Comparison of ENCODE assay signal across 8 cellular contexts in the genomic region with DNA sequence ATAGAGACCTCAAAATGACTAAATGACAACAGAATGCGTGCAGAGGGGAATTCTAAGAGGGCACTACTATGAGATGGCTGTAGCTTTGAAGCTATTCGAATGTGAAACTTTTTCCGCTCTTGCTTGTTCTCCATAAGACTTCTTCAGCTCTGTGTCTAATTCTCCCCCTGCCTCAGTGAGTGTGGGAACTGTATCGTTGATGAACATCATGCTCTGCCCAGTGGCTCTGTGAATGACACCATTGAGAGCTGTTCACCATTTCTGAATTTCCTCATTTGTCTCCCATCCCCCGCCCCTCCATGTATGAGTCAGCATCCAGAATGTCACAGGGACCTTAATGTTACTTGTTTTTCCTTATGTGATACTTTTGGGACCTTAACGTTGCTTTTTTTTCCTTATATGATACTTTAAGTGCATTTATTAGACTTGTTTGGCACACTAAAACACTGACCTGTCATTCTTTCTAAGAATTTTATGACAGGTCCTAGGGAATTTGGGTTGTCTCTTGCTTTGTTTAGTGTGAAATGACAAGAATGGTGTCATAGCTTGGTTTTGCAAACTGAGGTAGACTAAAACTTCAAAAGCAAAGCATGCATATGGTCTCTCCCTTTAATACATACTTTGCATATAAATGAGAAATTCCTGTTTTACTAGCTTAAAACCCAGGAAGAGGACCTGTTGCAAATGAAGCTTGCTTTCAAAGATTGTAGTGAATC.
A peak's percentile ranks its signal among the peaks of the same experiment; 100 is the strongest.
DNase-seq lines count a peak whose midpoint lies in the region; ATAC-seq and TF ChIP-seq lines count a peak whose summit lies in the region.

No MANE protein-coding gene starts in this region.

- H3K27ac ChIP-seq in spleen, result peak overlapping the region; percentile 32 to 92 (median 80)

- H3K27ac Mint-ChIP-seq in activated naive CD8-positive, alpha-beta T cell treated with anti-CD3 and anti-CD28 coated beads, Interleukin-2, amount 50 U/mL, for 24 hours, result peak overlapping the region; percentile 79

- no peaks in the 10 kb centered on the region for H3K9me3 ChIP-seq in Loucy (ENCODE audit: insufficient read depth, low read depth, low read length)
- H3K9me3 ChIP-seq in spleen, result no peaks in the 10 kb centered on the region

- no peaks in the 10 kb centered on the region for H4K20me1 ChIP-seq in Loucy (ENCODE audit: insufficient read depth, low read length, poor library complexity, severe bottlenecking)

- H2AFZ ChIP-seq in Loucy (ENCODE audit: low read length), result no peak overlapping the region

- DNase-seq in DMS53 treated with DMSO at 0.1 percent for 48 hours (lab: John Stamatoyannopoulos, UW; ENCODE audit: unreplicated experiment) (peak; percentile 46), hippocampal formation (lab: John Stamatoyannopoulos, UW) (peak; percentile 43 to 76), spleen (no peak), NCI-H2171 (lab: John Stamatoyannopoulos, UW) (no peak)
- DNase-seq in activated naive CD8-positive, alpha-beta T cell treated with anti-CD3 and anti-CD28 coated beads, Interleukin-2, amount 50 U/mL, for 24 hours, result peak; percentile 48

- H3K9me2 ChIP-seq in Loucy (replicated peaks; ENCODE audit: low read depth, low read length), result no peaks in the 10 kb centered on the region

- peaks cover 10% of the 10 kb centered on the region; the same call in 1 of the 2 replicates for H3K79me2 ChIP-seq in Loucy (ENCODE audit: insufficient read depth, low read length)

- H3K9ac ChIP-seq in Loucy (ENCODE audit: low read depth, low read length, poor library complexity, severe bottlenecking), result no peak overlapping the region

- H3K36me3 Mint-ChIP-seq in activated naive CD8-positive, alpha-beta T cell treated with anti-CD3 and anti-CD28 coated beads, Interleukin-2, amount 50 U/mL, for 24 hours (ENCODE audit: low read depth), result peaks cover 10% of the 10 kb centered on the region

- no peaks in the 10 kb centered on the region for H3K27me3 ChIP-seq in Loucy (ENCODE audit: insufficient read depth, low read length, poor library complexity, severe bottlenecking)
- H3K27me3 ChIP-seq in spleen (replicated peaks in 1 of 7), result peaks cover 0 to 3% (median 0%) of the 10 kb centered on the region in 7 donors

- H3K9me3 Mint-ChIP-seq in activated naive CD8-positive, alpha-beta T cell treated with anti-CD3 and anti-CD28 coated beads, Interleukin-2, amount 50 U/mL, for 24 hours, result no peaks in the 10 kb centered on the region

- ATAC-seq in GM21381 (IDR thresholded peaks at IDR 0.05; ENCODE audit: unreplicated experiment) (peak; percentile 30), HG03139 (IDR thresholded peaks at IDR 0.05; ENCODE audit: unreplicated experiment) (no peak)
- peak; percentile 70 for ATAC-seq in activated naive CD8-positive, alpha-beta T cell treated with anti-CD3 and anti-CD28 coated beads, Interleukin-2, amount 50 U/mL, for 24 hours

- no peaks in the 10 kb centered on the region for H3K27me3 Mint-ChIP-seq in activated naive CD8-positive, alpha-beta T cell treated with anti-CD3 and anti-CD28 coated beads, Interleukin-2, amount 50 U/mL, for 24 hours

- H3K4me2 ChIP-seq in Loucy (ENCODE audit: low read depth, low read length, poor library complexity, severe bottlenecking), result peak overlapping the region; percentile 54

- peak overlapping the region; percentile 0 for H3K4me3 Mint-ChIP-seq in activated naive CD8-positive, alpha-beta T cell treated with anti-CD3 and anti-CD28 coated beads, Interleukin-2, amount 50 U/mL, for 24 hours

- TF ChIP-seq CTCF in Loucy (conservative IDR thresholded peaks at IDR 0.05; ENCODE audit: low read length) (no peak), spleen (IDR thresholded peaks at IDR 0.05 in 8 of 11, conservative IDR thresholded peaks at IDR 0.05 in 3 of 11) (no peak)

- intact Hi-C loops in spleen (cut with DNase I; ENCODE audit: low total_unique reads), result no loop called here

- H3K4me1 Mint-ChIP-seq in activated naive CD8-positive, alpha-beta T cell treated with anti-CD3 and anti-CD28 coated beads, Interleukin-2, amount 50 U/mL, for 24 hours, result peaks cover 79% of the 10 kb centered on the region

- no peaks in the 10 kb centered on the region for H3F3A ChIP-seq in Loucy (ENCODE audit: low read depth)

- H3K36me3 ChIP-seq in Loucy (ENCODE audit: insufficient read depth, low read length) (no peaks in the 10 kb centered on the region), spleen (peaks cover 0 to under 1% (median 0%) of the 10 kb centered on the region in 6 donors)

- no peak for TF ChIP-seq POLR2A in spleen (IDR thresholded peaks at IDR 0.05)

- H3K4me1 ChIP-seq in Loucy (ENCODE audit: insufficient read depth, low read length, poor library complexity, severe bottlenecking) (peaks cover 50% of the 10 kb centered on the region), spleen (peaks cover 40 to 99% (median 87%) of the 10 kb centered on the region in 6 donors)

- H3K4me3 ChIP-seq in Loucy (ENCODE audit: low read length, poor library complexity, severe bottlenecking) (peak overlapping the region; percentile 2), spleen (peak overlapping the region in 1 of 8 donors; percentile 29)

- WGBS in spleen, 5 donors, result 42 to 60% (median 50%) methylated on average over 6 of the region's 6 CpGs

Comparison
In these comparisons a context has a peak if more than half of its experiments do, and no peak if none do; other contexts are left out.
1. DNase-seq: peak in DMS53 treated with DMSO at 0.1 percent for 48 hours (single experiment), activated naive CD8-positive, alpha-beta T cell treated with anti-CD3 and anti-CD28 coated beads, Interleukin-2, amount 50 U/mL, for 24 hours (single experiment) and hippocampal formation (2 of 2); none in spleen (single experiment) and NCI-H2171 (single experiment).